12 cellular contexts compared by ENCODE assay signal in genomic region chr19:15180451-15181390, GRCh38. TPM values are rescaled to one million over a fixed set of nuclear protein-coding genes. Genes with fewer than 3 reads are reported as not detected.
A peak's percentile ranks its signal among the peaks of the same experiment; 100 is the strongest.
DNase-seq lines count a peak whose midpoint lies in the region; ATAC-seq, FAIRE-seq and TF ChIP-seq lines count a peak whose summit lies in the region.
"Had no signal": no experiment of that assay in that cellular context is flagged by ENCODE, and none has a peak within 500 bp of the region (broad histone marks: within the 10 kb centered on the region; RNA-seq: fewer than 3 reads in every experiment).

No MANE protein-coding gene starts in this region.

- H2BK20ac ChIP-seq in H1 (ENCODE audit: low read length): no peak overlapping the region

- DNase-seq in HEK293T (ENCODE audit: extremely low spot score) (peak; percentile 71), NCI-H2227 treated with DMSO at 0.1 percent for 48 hours (lab: John Stamatoyannopoulos, UW) (peak; percentile 53), H1 (ENCODE audit: low read depth in 1 of 2, low spot score in 2 of 2) (peak in 1 of 2 experiments; percentile 81), AG08395 (ENCODE audit: low spot score) (no peak), tibial nerve (ENCODE audit: low spot score in 2 of 2) (no peak)
- DNase-seq: foreskin fibroblast, WERI-Rb-1 had no signal

- no peak overlapping the region for H4K5ac ChIP-seq in H1 (ENCODE audit: insufficient read length, low read depth, low read length)

- no peak overlapping the region for H2AFZ ChIP-seq in H1 (ENCODE audit: low read length)
- H2AFZ ChIP-seq in parathyroid adenoma: peak overlapping the region; percentile 66

- H3K27me3 ChIP-seq in H1 (replicated peaks in 1 of 4; ENCODE audit: control insufficient read depth in 3 of 4, extremely low read depth in 1 of 4, insufficient read depth in 3 of 4, low read length in 3 of 4) (no peaks in the 10 kb centered on the region; a peak in 1 of 7 replicates), parathyroid adenoma (ENCODE audit: control insufficient read depth, insufficient read depth, low read length) (no peaks in the 10 kb centered on the region), tibial nerve (no peaks in the 10 kb centered on the region)

- no peak overlapping the region for H2BK120ac ChIP-seq in H1 (replicated peaks; ENCODE audit: low read depth, low read length)

- TF ChIP-seq RAD21 in H1 (IDR thresholded peaks at IDR 0.05 in 1 of 2, conservative IDR thresholded peaks at IDR 0.05 in 1 of 2; ENCODE audit: low read depth in 2 of 2, low read length in 2 of 2): no peak

- H4K8ac ChIP-seq in H1 (ENCODE audit: extremely low read depth, insufficient read depth, low read length): peak overlapping the region; percentile 69; the same call in 1 of the 2 replicates

- H3K23ac ChIP-seq in H1 (ENCODE audit: insufficient read length): no peak overlapping the region

- H4K20me1 ChIP-seq in H1 (replicated peaks in 1 of 2; ENCODE audit: control insufficient read depth in 1 of 2, insufficient read depth in 2 of 2, low read length in 2 of 2): peaks cover 5 to 28% of the 10 kb centered on the region in 2 experiments

- H3K4me2 ChIP-seq in H1 (ENCODE audit: insufficient read depth in 1 of 2, low read depth in 2 of 2, low read length in 2 of 2) (peak overlapping the region in 1 of 2 experiments; percentile 24; a peak in 1 of 4 replicates), parathyroid adenoma (ENCODE audit: low read length) (peak overlapping the region; percentile 61)

- H2BK5ac ChIP-seq in H1 (ENCODE audit: low read depth, low read length): no peak overlapping the region; the same call in 1 of the 2 replicates

- H3K14ac ChIP-seq in H1 (ENCODE audit: insufficient read length): no peak overlapping the region

- H3K36me3 ChIP-seq in H1 (ENCODE audit: control insufficient read depth in 2 of 4, insufficient read depth in 4 of 4, low read length in 3 of 4) (peaks cover 19 to 69% (median 42%) of the 10 kb centered on the region in 4 experiments; a peak in 7 of 8 replicates), parathyroid adenoma (ENCODE audit: control insufficient read depth, insufficient read depth, low read length) (no peaks in the 10 kb centered on the region), tibial nerve (peaks cover 0 to 5% (median 0%) of the 10 kb centered on the region in 3 donors)
- H3K36me3 ChIP-seq: WERI-Rb-1 had no signal

- no peaks in the 10 kb centered on the region for H3K79me1 ChIP-seq in H1 (ENCODE audit: low read depth, low read length)

- 88% methylated on average over 37 of the region's 39 CpGs; no CpG with 5 or more reads in 1 of the 2 experiments for whole genome bisulfite sequencing in H1 (ENCODE audit: extremely low coverage in 1 of 2, insufficient coverage in 1 of 2, insufficient read length in 1 of 2, insufficient replicate concordance in 2 of 2, low coverage in 1 of 2, low lambda C conversion rate in 2 of 2, missing lambda C conversion rate in 1 of 2), 2 experiments
- 60 to 81% methylated on average over 18 to 37 of the region's 39 CpGs for WGBS in tibial nerve, 2 donors

- POLR2A ChIA-PET in HEK293T (lab: Yijun Ruan, JAX) (interaction anchor here (0.6 kb wide), 1 partner anchor 556 kb away, joined by 3 read pairs; no protein-coding TSS in a partner anchor), H1 (lab: Charles Lee; ENCODE audit: partially characterized antibody) (interaction anchor here (0.6 to 2.3 kb wide), 13 partner anchors 9 to 144 kb away, joined by 3 to 8 read pairs (median 4); partner anchors contain the start of genes EPHX3 and NOTCH3)

- no peak overlapping the region; the same call in 1 of the 2 replicates for H2BK12ac ChIP-seq in H1 (ENCODE audit: low read depth, low read length)

- H2AK5ac ChIP-seq in H1 (ENCODE audit: low read depth, low read length): no peak overlapping the region

- no peak for TF ChIP-seq EP300 in H1 (IDR thresholded peaks at IDR 0.05; ENCODE audit: borderline replicate concordance in 1 of 2, low read depth in 2 of 2, low read length in 2 of 2)
- no peak for TF ChIP-seq EP300 in tibial nerve (IDR thresholded peaks at IDR 0.05)

- no peak for FAIRE-seq in H1 (lab: Jason Lieb, UNC)
- FAIRE-seq: GM12892 had no signal

- H3K23me2 ChIP-seq in H1 (ENCODE audit: low read depth, low read length): peaks cover 3% of the 10 kb centered on the region; the same call in 1 of the 2 replicates

- no peak overlapping the region for H4K91ac ChIP-seq in H1 (replicated peaks; ENCODE audit: insufficient read length, low read length)

- H3K9me3 ChIP-seq in H1 (ENCODE audit: insufficient read depth in 2 of 2, low read depth in 1 of 2, low read length in 1 of 2) (no peaks in the 10 kb centered on the region), parathyroid adenoma (ENCODE audit: control insufficient read depth, low read length) (no peaks in the 10 kb centered on the region), tibial nerve (no peaks in the 10 kb centered on the region)
- H3K9me3 ChIP-seq: psoas muscle had no signal

- H3K4me1 ChIP-seq in H1 (replicated peaks in 1 of 4; ENCODE audit: control insufficient read depth in 3 of 4, insufficient read depth in 4 of 4, low read length in 3 of 4): peaks cover 0 to 10% (median 2%) of the 10 kb centered on the region in 4 experiments; a peak in 5 of 7 replicates
- H3K4me1 ChIP-seq in parathyroid adenoma: peaks cover 2% of the 10 kb centered on the region
- peaks cover 0 to 10% (median 4%) of the 10 kb centered on the region in 4 donors for H3K4me1 ChIP-seq in tibial nerve

- H3K27ac ChIP-seq in H1 (ENCODE audit: low read depth, low read length) (peak overlapping the region; percentile 23; the same call in 1 of the 2 replicates), parathyroid adenoma (no peak overlapping the region), tibial nerve (no peak overlapping the region)
- H3K27ac ChIP-seq: psoas muscle, WERI-Rb-1 had no signal

- TF ChIP-seq POLR2A in H1 (IDR thresholded peaks at IDR 0.05; ENCODE audit: control extremely low read depth in 1 of 2, low read depth in 2 of 2, low read length in 2 of 2) (no peak), tibial nerve (IDR thresholded peaks at IDR 0.05) (no peak)

- H3K4me3 ChIP-seq in H1 (ENCODE audit: extremely low read depth in 1 of 4, insufficient read depth in 2 of 4, low read depth in 3 of 4, low read length in 4 of 4) (no peak overlapping the region), parathyroid adenoma (ENCODE audit: low read depth, low read length) (peak overlapping the region; percentile 57), tibial nerve (no peak overlapping the region)
- H3K4me3 ChIP-seq: psoas muscle had no signal

- H2BK15ac ChIP-seq in H1 (ENCODE audit: low read length): no peak overlapping the region

- TF ChIP-seq CTCF in H1 (IDR thresholded peaks at IDR 0.05; ENCODE audit: control extremely low read depth in 1 of 3, insufficient read depth in 1 of 3, low read depth in 1 of 3, low read length in 3 of 3): no peak
- TF ChIP-seq CTCF in parathyroid adenoma (IDR thresholded peaks at IDR 0.05): no peak
- TF ChIP-seq CTCF in tibial nerve (IDR thresholded peaks at IDR 0.05): no peak

- H3K79me2 ChIP-seq in H1 (ENCODE audit: control insufficient read depth in 1 of 2, insufficient read depth in 2 of 2, low read length in 2 of 2) (no peaks in the 10 kb centered on the region), parathyroid adenoma (no peaks in the 10 kb centered on the region)

- no peak overlapping the region for H3K56ac ChIP-seq in H1 (replicated peaks; ENCODE audit: insufficient read length, low read depth, low read length)

- no peak for ATAC-seq in HG03039 (IDR thresholded peaks at IDR 0.05; ENCODE audit: unreplicated experiment)
- ATAC-seq: psoas muscle had no signal

- H3K18ac ChIP-seq in H1 (ENCODE audit: extremely low read depth, low read length): no peak overlapping the region; the same call in 1 of the 2 replicates

- H3K4ac ChIP-seq in H1 (replicated peaks; ENCODE audit: insufficient read length, low read depth, low read length): no peak overlapping the region

- CTCF ChIA-PET in HEK293T (lab: Yijun Ruan, JAX): no interaction called here
- CTCF ChIA-PET in H1 (lab: Charles Lee; ENCODE audit: partially characterized antibody): interaction anchor here (0.6 to 5.0 kb wide), 11 partner anchors 9 to 88 kb away, joined by 3 to 17 read pairs (median 4); partner anchors contain the start of gene EPHX3

- H3K9ac ChIP-seq in H1 (replicated peaks in 1 of 4; ENCODE audit: extremely low read depth in 1 of 4, low read depth in 3 of 4, low read length in 3 of 4): no peak overlapping the region
- no peak overlapping the region for H3K9ac ChIP-seq in parathyroid adenoma

TF ChIP-seq in HEK293T, 16 proteins besides CTCF, POLR2A, EP300 and RAD21:
- TF ChIP-seq L3MBTL2 (conservative IDR thresholded peaks at IDR 0.05) (peak; percentile 67), SP1 (IDR thresholded peaks at IDR 0.05) (no peak)

TF ChIP-seq in H1, 55 proteins besides CTCF, POLR2A, EP300 and RAD21 (continues in another document):
- TF ChIP-seq JUN (IDR thresholded peaks at IDR 0.05; ENCODE audit: low read depth, low read length): no peak
- TF ChIP-seq, protein P1, sequence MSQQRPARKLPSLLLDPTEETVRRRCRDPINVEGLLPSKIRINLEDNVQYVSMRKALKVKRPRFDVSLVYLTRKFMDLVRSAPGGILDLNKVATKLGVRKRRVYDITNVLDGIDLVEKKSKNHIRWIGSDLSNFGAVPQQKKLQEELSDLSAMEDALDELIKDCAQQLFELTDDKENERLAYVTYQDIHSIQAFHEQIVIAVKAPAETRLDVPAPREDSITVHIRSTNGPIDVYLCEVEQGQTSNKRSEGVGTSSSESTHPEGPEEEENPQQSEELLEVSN (IDR thresholded peaks at IDR 0.05): peak; percentile 32; the same call in 1 of the 2 replicates

RNA-seq across cellular contexts. Expression of gene NOTCH3, which starts 20.1 kb away (rescaled TPM):
- total RNA-seq in H1 (2021; fragmentation: NEBNext Ultra II Directional; extraction: Animal tissue kit (Norgen Biotek cat#: 25700)): 107 and 111 TPM in 2 replicates
- polyA plus RNA-seq in H1 (2011; rRNA removed): 37.5 and 65.9 TPM in 2 replicates
- polyA plus RNA-seq in H1 (2011; cell fraction: cytosol; rRNA removed): 27.5 TPM
- polyA plus RNA-seq in H1 (2011; cell fraction: nucleus; rRNA removed): 90.3 TPM
- polyA plus RNA-seq in H1 (2012, experiment 1 of 2): 38.0 to 79.1 TPM (median 69.0 TPM) in 4 replicates
- polyA plus RNA-seq in H1 (2012, experiment 2 of 2): 38.3 TPM
- 77.9 TPM for polyA plus RNA-seq in H1 (2013, experiment 1 of 2)
- polyA plus RNA-seq in H1 (2013, experiment 2 of 2): 64.5 TPM
- 117 and 119 TPM in 2 replicates for polyA minus RNA-seq in H1 (2011; rRNA and poly(A)+ RNA removed)
- 145 TPM for polyA minus RNA-seq in H1 (2011; cell fraction: cytosol; rRNA and poly(A)+ RNA removed)
- 87.8 TPM for polyA minus RNA-seq in H1 (2011; cell fraction: nucleus; rRNA and poly(A)+ RNA removed)
- total RNA-seq in tibial nerve: 10 to 100 TPM; 34.3 to 86.1 (median 53.2) TPM

RNA-seq across cellular contexts. Expression of gene EPHX3, which starts 51.5 kb away (rescaled TPM):
- total RNA-seq in H1 (2021; fragmentation: NEBNext Ultra II Directional; extraction: Animal tissue kit (Norgen Biotek cat#: 25700)): 30.2 and 30.9 TPM in 2 replicates
- 47.6 and 67.5 TPM in 2 replicates for polyA plus RNA-seq in H1 (2011; rRNA removed)
- 24.1 TPM for polyA plus RNA-seq in H1 (2011; cell fraction: cytosol; rRNA removed)
- polyA plus RNA-seq in H1 (2011; cell fraction: nucleus; rRNA removed): 51.8 TPM
- 25.8 to 35.8 TPM (median 34.5 TPM) in 4 replicates for polyA plus RNA-seq in H1 (2012, experiment 1 of 2)
- polyA plus RNA-seq in H1 (2012, experiment 2 of 2): 44.5 TPM
- 39.3 TPM for polyA plus RNA-seq in H1 (2013, experiment 1 of 2)
- polyA plus RNA-seq in H1 (2013, experiment 2 of 2): 42.0 TPM
- 25.4 and 38.4 TPM in 2 replicates for polyA minus RNA-seq in H1 (2011; rRNA and poly(A)+ RNA removed)
- 11.8 TPM for polyA minus RNA-seq in H1 (2011; cell fraction: cytosol; rRNA and poly(A)+ RNA removed)
- polyA minus RNA-seq in H1 (2011; cell fraction: nucleus; rRNA and poly(A)+ RNA removed): 14.0 TPM
- under 1 TPM in 1 of 4 donors, not detected in 3; 0.20 TPM for total RNA-seq in tibial nerve
- total RNA-seq: LHCN-M2 had no signal

Comparison
In these comparisons a context has a peak if more than half of its experiments do, and no peak if none do; other contexts are left out.
1. DNase-seq: peak in HEK293T (single experiment) and NCI-H2227 treated with DMSO at 0.1 percent for 48 hours (single experiment); none in AG08395 (single experiment) and tibial nerve (0 of 2).
2. RNA of gene EPHX3, which starts 51.5 kb away (total RNA-seq): 30.2 to 30.9 TPM in H1; 0.20 TPM in tibial nerve; every median in the first group is over 10 times any median in the second.